8 cellular contexts compared by ENCODE assay signal in genomic region chr5:107476783-107477182, GRCh38.
DNase-seq lines count a peak whose midpoint lies in the region; ATAC-seq and TF ChIP-seq lines count a peak whose summit lies in the region.

No MANE protein-coding gene starts in this region.

- 19% methylated on average over 1 of the region's 1 CpG for WGBS in esophagus muscularis mucosa

- intact Hi-C loops in esophagus muscularis mucosa (cut with DNase I), result no loop called here

- DNase-seq in HT-29 (ENCODE audit: low spot score) (peak; percentile 87), dermis blood vessel endothelial cell (peak; percentile 96), esophagus muscularis mucosa (ENCODE audit: extremely low spot score) (no peak), NCI-H2171 (lab: John Stamatoyannopoulos, UW) (no peak), T-helper 9 cell (no peak)
- DNase-seq in stimulated activated effector memory CD8-positive, alpha-beta T cell treated with anti-CD3 and anti-CD28 coated beads, Interleukin-12 subunit alpha, Interleukin-12 subunit beta, amount 100 ng/mL, for 72 hours (ENCODE audit: low spot score in 2 of 2), result peak in 1 of 2 donors; percentile 66

- no peaks in the 10 kb centered on the region for H3K4me1 ChIP-seq in esophagus muscularis mucosa

- H3K27ac Mint-ChIP-seq in stimulated activated effector memory CD8-positive, alpha-beta T cell treated with anti-CD3 and anti-CD28 coated beads, Interleukin-12 subunit alpha, Interleukin-12 subunit beta, amount 100 ng/mL, for 72 hours, result peak overlapping the region; percentile 91

- peak overlapping the region; percentile 35 for H3K4me3 Mint-ChIP-seq in stimulated activated effector memory CD8-positive, alpha-beta T cell treated with anti-CD3 and anti-CD28 coated beads, Interleukin-12 subunit alpha, Interleukin-12 subunit beta, amount 100 ng/mL, for 72 hours

- peaks cover 4% of the 10 kb centered on the region for H3K36me3 Mint-ChIP-seq in stimulated activated effector memory CD8-positive, alpha-beta T cell treated with anti-CD3 and anti-CD28 coated beads, Interleukin-12 subunit alpha, Interleukin-12 subunit beta, amount 100 ng/mL, for 72 hours

- TF ChIP-seq CTCF in esophagus muscularis mucosa (IDR thresholded peaks at IDR 0.05), result no peak

- no peaks in the 10 kb centered on the region for H3K9me3 ChIP-seq in esophagus muscularis mucosa

- TF ChIP-seq EP300 in esophagus muscularis mucosa (IDR thresholded peaks at IDR 0.05), result no peak

- H3K27me3 ChIP-seq in esophagus muscularis mucosa, result no peaks in the 10 kb centered on the region

- H3K27ac ChIP-seq in esophagus muscularis mucosa (replicated peaks in 1 of 4), result no peak overlapping the region

- H3K9me3 Mint-ChIP-seq in stimulated activated effector memory CD8-positive, alpha-beta T cell treated with anti-CD3 and anti-CD28 coated beads, Interleukin-12 subunit alpha, Interleukin-12 subunit beta, amount 100 ng/mL, for 72 hours, result no peaks in the 10 kb centered on the region

- ATAC-seq in GM18502 (IDR thresholded peaks at IDR 0.05; ENCODE audit: poor library complexity, unreplicated experiment) (peak; percentile 97), GM21526 (IDR thresholded peaks at IDR 0.05; ENCODE audit: low FRiP score, unreplicated experiment) (peak; percentile 99)
- peak; percentile 92 for ATAC-seq in stimulated activated effector memory CD8-positive, alpha-beta T cell treated with anti-CD3 and anti-CD28 coated beads, Interleukin-12 subunit alpha, Interleukin-12 subunit beta, amount 100 ng/mL, for 72 hours

- peaks cover 32% of the 10 kb centered on the region for H3K4me1 Mint-ChIP-seq in stimulated activated effector memory CD8-positive, alpha-beta T cell treated with anti-CD3 and anti-CD28 coated beads, Interleukin-12 subunit alpha, Interleukin-12 subunit beta, amount 100 ng/mL, for 72 hours

- no peak for TF ChIP-seq POLR2A in esophagus muscularis mucosa (IDR thresholded peaks at IDR 0.05; ENCODE audit: low read depth)

- H3K4me3 ChIP-seq in esophagus muscularis mucosa, result no peak overlapping the region

- H3K36me3 ChIP-seq in esophagus muscularis mucosa, result no peaks in the 10 kb centered on the region

Comparison
In these comparisons a context has a peak if more than half of its experiments do, and no peak if none do; other contexts are left out.
1. DNase-seq: peak in HT-29 (single experiment) and dermis blood vessel endothelial cell (single experiment); none in esophagus muscularis mucosa (single experiment), NCI-H2171 (single experiment) and T-helper 9 cell (single experiment).
2. Peak in every context shown above with its lines, with median percentiles within 50 percentile points of each other: ATAC-seq.